ENCODE assay signal across 12 cellular contexts in genomic region chr10:62426086-62426485, GRCh38. TPM values are rescaled to one million over a fixed set of nuclear protein-coding genes. Genes with fewer than 3 reads are reported as not detected.
DNase-seq lines count a peak whose midpoint lies in the region; ATAC-seq and TF ChIP-seq lines count a peak whose summit lies in the region.
"Had no signal": no experiment of that assay in that cellular context is flagged by ENCODE, and none has a peak within 500 bp of the region (broad histone marks: within the 10 kb centered on the region; RNA-seq: fewer than 3 reads in every experiment).

No MANE protein-coding gene starts in this region.

- H3K79me2 ChIP-seq in OCI-LY7 (ENCODE audit: insufficient read depth, low read depth, low read length) = no peaks in the 10 kb centered on the region

- ATAC-seq in IMR-90 (ENCODE audit: low read depth) = no peak

- H3K56ac ChIP-seq in IMR-90 (ENCODE audit: extremely low read depth, insufficient read depth, low read length) = no peak overlapping the region

- H3K4me2 ChIP-seq in IMR-90 (ENCODE audit: low read depth, low read length) (no peak overlapping the region), OCI-LY7 (ENCODE audit: low read length) (no peak overlapping the region)

- H2BK120ac ChIP-seq in IMR-90 (ENCODE audit: low read depth, low read length) = no peak overlapping the region

- H4K20me1 ChIP-seq in IMR-90 (ENCODE audit: insufficient read depth, low read length) (no peaks in the 10 kb centered on the region), OCI-LY7 (ENCODE audit: insufficient read depth, low read length) (no peaks in the 10 kb centered on the region)

- H2AFZ ChIP-seq in IMR-90 (replicated peaks; ENCODE audit: low read length, poor library complexity) = no peak overlapping the region
- H2AFZ ChIP-seq in OCI-LY7 (ENCODE audit: low read length) = no peak overlapping the region

- intact Hi-C loops in IMR-90 (cut with micrococcal nuclease) = no loop called here
- intact Hi-C loops in OCI-LY7 (cut with micrococcal nuclease; ENCODE audit: unreplicated experiment) = no loop called here

- no peaks in the 10 kb centered on the region for H3K9me2 ChIP-seq in OCI-LY7 (ENCODE audit: insufficient read depth, low read length)

- no peak overlapping the region for H3K9ac ChIP-seq in IMR-90 (ENCODE audit: low read depth, low read length)

- CTCF ChIA-PET in IMR-90 (lab: Yijun Ruan, JAX) (interaction anchor here (1.7 kb wide), 1 partner anchor 11 kb away, joined by 5 read pairs; no protein-coding TSS in a partner anchor), OCI-LY7 (lab: Charles Lee; ENCODE audit: unreplicated experiment) (interaction anchor here (0.5 kb wide), 1 partner anchor 392 kb away, joined by 4 read pairs; no protein-coding TSS in a partner anchor)

- H3K27ac Mint-ChIP-seq in activated naive CD8-positive, alpha-beta T cell = peak overlapping the region; percentile 94
- H3K27ac Mint-ChIP-seq in osteocyte (ENCODE audit: unreplicated experiment) = no peak overlapping the region

- dilution Hi-C loops in IMR-90 (cut with HindIII; ENCODE audit: low sequenced_read_pairs, unreplicated experiment) = no loop called here

- DNase-seq in EH (ENCODE audit: low read depth) (peak; percentile 21), IMR-90 (peak; percentile 60), GF-D8 (lab: John Stamatoyannopoulos, UW) (no peak), OCI-LY7 (ENCODE audit: low spot score) (no peak), osteocyte (ENCODE audit: extremely low spot score, unreplicated experiment) (no peak), DMS153 (lab: John Stamatoyannopoulos, UW) (no peak)
- peak; percentile 25 to 34 for DNase-seq in stimulated activated CD4-positive, alpha-beta T cell treated with anti-CD3 and anti-CD28 coated beads, Interleukin-12 subunit alpha, Interleukin-12 subunit beta, amount 100 ng/mL, for 24 hours (ENCODE audit: low read depth in 2 of 2)
- DNase-seq: amygdala, Caco-2, substantia nigra had no signal

- H3K36me3 Mint-ChIP-seq in activated naive CD8-positive, alpha-beta T cell = peaks cover 13% of the 10 kb centered on the region
- H3K36me3 Mint-ChIP-seq in osteocyte (ENCODE audit: unreplicated experiment) = no peaks in the 10 kb centered on the region

- no peak overlapping the region for H2BK15ac ChIP-seq in IMR-90 (ENCODE audit: low read depth, low read length)

- H3K27me3 Mint-ChIP-seq in activated naive CD8-positive, alpha-beta T cell = no peaks in the 10 kb centered on the region
- no peaks in the 10 kb centered on the region for H3K27me3 Mint-ChIP-seq in osteocyte (ENCODE audit: unreplicated experiment)

- no peak overlapping the region for H2AK5ac ChIP-seq in IMR-90 (ENCODE audit: low read depth, low read length)

- H4K8ac ChIP-seq in IMR-90 (ENCODE audit: low read depth in 2 of 2, low read length in 2 of 2) = no peak overlapping the region

- no peak overlapping the region for H3K4ac ChIP-seq in IMR-90 (ENCODE audit: low read depth, low read length)

- H3K4me1 ChIP-seq in IMR-90 (ENCODE audit: control insufficient read depth, insufficient read depth, low read length) = no peaks in the 10 kb centered on the region
- H3K4me1 ChIP-seq in OCI-LY7 (ENCODE audit: insufficient read depth, low read length, poor library complexity, severe bottlenecking) = no peaks in the 10 kb centered on the region
- H3K4me1 ChIP-seq: Caco-2 had no signal

- no peak overlapping the region for H3K4me3 ChIP-seq in IMR-90 (ENCODE audit: insufficient read depth, low read depth, low read length)
- no peak overlapping the region for H3K4me3 ChIP-seq in OCI-LY7 (ENCODE audit: low read depth, low read length, poor library complexity, severe bottlenecking)

- TF ChIP-seq CTCF in IMR-90 (conservative IDR thresholded peaks at IDR 0.05; ENCODE audit: low read depth, low read length) (no peak), OCI-LY7 (conservative IDR thresholded peaks at IDR 0.05; ENCODE audit: low read length) (no peak), osteocyte (IDR thresholded peaks at IDR 0.05) (no peak)

- BruUV-seq in IMR-90 (replicated peaks; lab: Mats Ljungman, UMichigan) (no TSS peak), OCI-LY7 (replicated peaks; lab: Mats Ljungman, UMichigan) (no TSS peak)

- no peak overlapping the region for H2AK9ac ChIP-seq in IMR-90 (replicated peaks; ENCODE audit: low read depth, low read length, poor library complexity)

- no peak overlapping the region for H4K5ac ChIP-seq in IMR-90 (ENCODE audit: low read depth, low read length)

- H3K9me3 Mint-ChIP-seq in activated naive CD8-positive, alpha-beta T cell (ENCODE audit: low read depth) = no peaks in the 10 kb centered on the region
- H3K9me3 Mint-ChIP-seq in osteocyte (ENCODE audit: unreplicated experiment) = no peaks in the 10 kb centered on the region

- no peak for TF ChIP-seq POLR2A in IMR-90 (IDR thresholded peaks at IDR 0.05; ENCODE audit: low read depth, low read length)

- H3K4me3 Mint-ChIP-seq in activated naive CD8-positive, alpha-beta T cell = peak overlapping the region; percentile 14
- no peak overlapping the region for H3K4me3 Mint-ChIP-seq in osteocyte (ENCODE audit: unreplicated experiment)

- H4K91ac ChIP-seq in IMR-90 (ENCODE audit: insufficient read depth, low read depth, low read length) = no peak overlapping the region

- no peak overlapping the region for H3K23ac ChIP-seq in IMR-90 (ENCODE audit: low read depth, low read length)

- POLR2A ChIA-PET in IMR-90 (lab: Charles Lee; ENCODE audit: unreplicated experiment) (no interaction called here), OCI-LY7 (lab: Charles Lee) (no interaction called here)

- H2BK20ac ChIP-seq in IMR-90 (ENCODE audit: low read depth, low read length) = no peak overlapping the region

- no CpG with 5 or more reads among the region's 1 CpG for WGBS in IMR-90 (ENCODE audit: extremely low coverage in 2 of 2, insufficient read length in 1 of 2), 2 experiments

- no peak for TF ChIP-seq RAD21 in IMR-90 (IDR thresholded peaks at IDR 0.05; ENCODE audit: low read length)

- no peaks in the 10 kb centered on the region for H3K79me1 ChIP-seq in IMR-90 (ENCODE audit: low read depth in 1 of 2, low read length in 2 of 2)

- in situ Hi-C loops in IMR-90 (cut with MboI; ENCODE audit: low sequenced_read_pairs) = no loop called here

- H3K9me3 ChIP-seq in IMR-90 (ENCODE audit: control insufficient read depth, insufficient read depth, low read length) (no peaks in the 10 kb centered on the region), OCI-LY7 (ENCODE audit: low read length) (no peaks in the 10 kb centered on the region)

- peaks cover 28% of the 10 kb centered on the region for H3K4me1 Mint-ChIP-seq in activated naive CD8-positive, alpha-beta T cell (ENCODE audit: low read depth)
- H3K4me1 Mint-ChIP-seq in osteocyte (ENCODE audit: unreplicated experiment) = no peaks in the 10 kb centered on the region

- H2BK5ac ChIP-seq in IMR-90 (ENCODE audit: low read depth, low read length, poor library complexity, severe bottlenecking) = no peak overlapping the region

- no peak overlapping the region; the same call in 1 of the 2 replicates for H3K14ac ChIP-seq in IMR-90 (replicated peaks; ENCODE audit: low read depth, low read length)

- H3K9me1 ChIP-seq in IMR-90 (ENCODE audit: insufficient read depth, low read length) = no peaks in the 10 kb centered on the region

- H3K36me3 ChIP-seq in IMR-90 (ENCODE audit: control insufficient read depth, insufficient read depth, low read length) (no peaks in the 10 kb centered on the region), OCI-LY7 (ENCODE audit: insufficient read depth, low read length) (no peaks in the 10 kb centered on the region)

- H3K27me3 ChIP-seq in IMR-90 (ENCODE audit: control insufficient read depth, insufficient read depth, low read length) = no peaks in the 10 kb centered on the region

- H3K27ac ChIP-seq in IMR-90 (ENCODE audit: insufficient read depth, low read length) (no peak overlapping the region), OCI-LY7 (ENCODE audit: low read depth, low read length, poor library complexity, severe bottlenecking) (no peak overlapping the region)

- no peak overlapping the region for H3K18ac ChIP-seq in IMR-90 (ENCODE audit: low read depth, low read length)

TF ChIP-seq in IMR-90, 13 proteins besides CTCF, POLR2A, EP300 and RAD21 (continues in another document):
- no peak for TF ChIP-seq SMC3 (IDR thresholded peaks at IDR 0.05; ENCODE audit: low read depth, low read length)
- TF ChIP-seq BHLHE40 (IDR thresholded peaks at IDR 0.05; ENCODE audit: low read depth, low read length) = no peak
- TF ChIP-seq RFX5 (IDR thresholded peaks at IDR 0.05; ENCODE audit: low read depth, low read length) = no peak
- no peak for TF ChIP-seq FOS (IDR thresholded peaks at IDR 0.05; ENCODE audit: low read depth, low read length)
- no peak for TF ChIP-seq NFE2L2 (IDR thresholded peaks at IDR 0.05; ENCODE audit: low read depth, low read length)
- TF ChIP-seq CEBPB (IDR thresholded peaks at IDR 0.05; ENCODE audit: low read depth, low read length) = no peak
- no peak for TF ChIP-seq MXI1 (IDR thresholded peaks at IDR 0.05; ENCODE audit: borderline replicate concordance, low read depth, low read length)
- no peak for TF ChIP-seq MAFK (IDR thresholded peaks at IDR 0.05; ENCODE audit: low read depth, low read length)
- no peak for TF ChIP-seq MAZ (IDR thresholded peaks at IDR 0.05; ENCODE audit: borderline replicate concordance, low read depth, low read length)
- TF ChIP-seq CHD1 (IDR thresholded peaks at IDR 0.05; ENCODE audit: low read depth, low read length) = no peak
- TF ChIP-seq ELK1 (IDR thresholded peaks at IDR 0.05; ENCODE audit: borderline replicate concordance, low read depth, low read length) = no peak

RNA-seq across cellular contexts. Expression of gene ZNF365, which starts 51.9 kb away (rescaled TPM):
- total RNA-seq in IMR-90 (2012; rRNA removed) = 2.5 and 3.2 TPM in 2 replicates
- polyA plus RNA-seq in IMR-90 (2012; rRNA removed) = 1.0 and 1.2 TPM in 2 replicates
- 0.46 and 0.80 TPM in 2 replicates for polyA plus RNA-seq in IMR-90 (2012; cell fraction: cytosol; rRNA removed)
- polyA plus RNA-seq in IMR-90 (2012; cell fraction: nucleus; rRNA removed; ENCODE audit: low replicate concordance) = 0.41 and 1.0 TPM in 2 replicates
- total RNA-seq in OCI-LY7 (2014; rRNA removed; shearing (Covaris generic)) = not detected in 2 replicates
- not detected in 2 replicates for total RNA-seq in OCI-LY7 (2022)
- 0.44 and 1.0 TPM in 2 replicates for total RNA-seq in osteocyte
- total RNA-seq: Caco-2, HT-29 had no signal

Comparison
In these comparisons a context has a peak if more than half of its experiments do, and no peak if none do; other contexts are left out.
1. DNase-seq: peak in EH (single experiment), IMR-90 (single experiment) and stimulated activated CD4-positive, alpha-beta T cell treated with anti-CD3 and anti-CD28 coated beads, Interleukin-12 subunit alpha, Interleukin-12 subunit beta, amount 100 ng/mL, for 24 hours (2 of 2); none in GF-D8 (single experiment), OCI-LY7 (single experiment), osteocyte (single experiment) and DMS153 (single experiment).